Comparison of ENCODE assay signal across 18 cellular contexts in genomic region chr14:34093878-34094277, GRCh38.
DNase-seq lines count a peak whose midpoint lies in the region; ATAC-seq, FAIRE-seq and TF ChIP-seq lines count a peak whose summit lies in the region.
"Had no signal": no experiment of that assay in that cellular context is flagged by ENCODE, and none has a peak within 500 bp of the region (broad histone marks: within the 10 kb centered on the region; RNA-seq: fewer than 3 reads in every experiment).

No MANE protein-coding gene starts in this region.

- no peak overlapping the region for H3K56ac ChIP-seq in mesendoderm (ENCODE audit: low read length)

- no peak overlapping the region for H4K8ac ChIP-seq in mesendoderm (ENCODE audit: low read depth, low read length)

- H3K4me3 ChIP-seq in mesendoderm (ENCODE audit: low read length) = no peak overlapping the region

- H3K4me2 ChIP-seq in mesendoderm (ENCODE audit: low read length) = no peak overlapping the region

- peak; percentile 66 for FAIRE-seq in D721Med (lab: Jason Lieb, UNC)
- FAIRE-seq: H1, RCC 7860 had no signal

- ATAC-seq in HG02852 (IDR thresholded peaks at IDR 0.05; ENCODE audit: unreplicated experiment) = no peak
- ATAC-seq: Right ventricle myocardium inferior had no signal

- peaks cover 10% of the 10 kb centered on the region for H3K36me3 Mint-ChIP-seq in activated CD4-positive, alpha-beta T cell treated with anti-CD3 and anti-CD28 coated beads, Interleukin-2, amount 10 ng/mL, durations not matched to agents 24 days and 14 days (ENCODE audit: low read depth)
- peaks cover 13% of the 10 kb centered on the region for H3K36me3 Mint-ChIP-seq in T-helper 1 cell treated with Interleukin-12 subunit alpha and Interleukin-12 subunit beta and Interleukin-4 antibody, amounts not matched to agents 30 μg/mL and 1 μg/mL, for 36 hours (ENCODE audit: low read depth)
- H3K36me3 Mint-ChIP-seq: CD14-positive monocyte had no signal

- no peak overlapping the region for H4K5ac ChIP-seq in mesendoderm (ENCODE audit: low read length)

- no peak overlapping the region for H2BK120ac ChIP-seq in mesendoderm (ENCODE audit: low read depth, low read length)

- no peak overlapping the region for H3K4ac ChIP-seq in mesendoderm (ENCODE audit: low read depth, low read length)

- no peak overlapping the region for H3K18ac ChIP-seq in mesendoderm (ENCODE audit: low read length)

- peaks cover 3% of the 10 kb centered on the region for H3K9me3 Mint-ChIP-seq in activated CD4-positive, alpha-beta T cell treated with anti-CD3 and anti-CD28 coated beads, Interleukin-2, amount 10 ng/mL, durations not matched to agents 24 days and 14 days
- peaks cover 8% of the 10 kb centered on the region for H3K9me3 Mint-ChIP-seq in T-helper 1 cell treated with Interleukin-12 subunit alpha and Interleukin-12 subunit beta and Interleukin-4 antibody, amounts not matched to agents 30 μg/mL and 1 μg/mL, for 36 hours
- H3K9me3 Mint-ChIP-seq: CD14-positive monocyte had no signal

- peaks cover 4% of the 10 kb centered on the region for H3K4me1 ChIP-seq in mesendoderm (ENCODE audit: control insufficient read depth, low read depth, low read length)

- intact Hi-C loops in activated CD4-positive, alpha-beta T cell treated with anti-CD3 and anti-CD28 coated beads, Interleukin-2, amount 10 ng/mL, durations not matched to agents 24 days and 14 days (cut with micrococcal nuclease) = loop anchor here (10.0 kb wide), 2 partner anchors 49 to 79 kb away; no protein-coding TSS in a partner anchor

- H3K79me2 ChIP-seq in mesendoderm (ENCODE audit: control insufficient read depth, insufficient read depth, low read length) = no peaks in the 10 kb centered on the region

- no peaks in the 10 kb centered on the region for H3K79me1 ChIP-seq in mesendoderm (ENCODE audit: low read length)

- H3K36me3 ChIP-seq in mesendoderm (ENCODE audit: control insufficient read depth, insufficient read depth, low read length) = no peaks in the 10 kb centered on the region

- H3K27ac ChIP-seq in mesendoderm (ENCODE audit: low read depth, low read length) = no peak overlapping the region

- no peak overlapping the region for H3K23ac ChIP-seq in mesendoderm (ENCODE audit: low read length)

- peaks cover 9% of the 10 kb centered on the region for H3K27me3 Mint-ChIP-seq in activated CD4-positive, alpha-beta T cell treated with anti-CD3 and anti-CD28 coated beads, Interleukin-2, amount 10 ng/mL, durations not matched to agents 24 days and 14 days
- peaks cover 14% of the 10 kb centered on the region for H3K27me3 Mint-ChIP-seq in T-helper 1 cell treated with Interleukin-12 subunit alpha and Interleukin-12 subunit beta and Interleukin-4 antibody, amounts not matched to agents 30 μg/mL and 1 μg/mL, for 36 hours (ENCODE audit: low read depth)

- H3K27me3 ChIP-seq in mesendoderm (ENCODE audit: insufficient read depth, low read length, poor library complexity) = no peaks in the 10 kb centered on the region

- peak overlapping the region; percentile 9 for H3K27ac Mint-ChIP-seq in activated CD4-positive, alpha-beta T cell treated with anti-CD3 and anti-CD28 coated beads, Interleukin-2, amount 10 ng/mL, durations not matched to agents 24 days and 14 days
- peak overlapping the region; percentile 55 for H3K27ac Mint-ChIP-seq in T-helper 1 cell treated with Interleukin-12 subunit alpha and Interleukin-12 subunit beta and Interleukin-4 antibody, amounts not matched to agents 30 μg/mL and 1 μg/mL, for 36 hours
- H3K27ac Mint-ChIP-seq: CD14-positive monocyte had no signal

- no peak overlapping the region for H2BK15ac ChIP-seq in mesendoderm (replicated peaks; ENCODE audit: low read depth)

- no peak overlapping the region for H2AK5ac ChIP-seq in mesendoderm (ENCODE audit: low read length)

- H2BK5ac ChIP-seq in mesendoderm (ENCODE audit: low read length) = peak overlapping the region; percentile 9

- peak; percentile 66 for DNase-seq in activated CD4-positive, alpha-beta T cell treated with anti-CD3 and anti-CD28 coated beads, Interleukin-2, amount 10 ng/mL, durations not matched to agents 24 days and 14 days
- no peak for DNase-seq in activated CD4-positive, alpha-beta T cell treated with anti-CD3 and anti-CD28 coated beads for 48 hours
- DNase-seq in D721Med (ENCODE audit: insufficient read length, low spot score) (no peak), mesendoderm (no peak), NCI-H510A (lab: John Stamatoyannopoulos, UW) (no peak), islet precursor cell (no peak)
- DNase-seq: 8988T; DMS79 treated with DMSO at 0.1 percent for 48 hours; NCI-H1436; NCI-H1930; NCI-H446 treated with DMSO at 0.1 percent for 48 hours; NK-92 treated with Interleukin-12 subunit alpha and Interleukin-12 subunit beta, amount 100 ng/mL, for 24 hours had no signal

- H3K9ac ChIP-seq in mesendoderm (ENCODE audit: low read length) = no peak overlapping the region

- WGBS in mesendoderm (ENCODE audit: extremely low coverage, insufficient coverage, low lambda C conversion rate) = no CpG with 5 or more reads among the region's 4 CpGs

- peaks cover 42% of the 10 kb centered on the region for H3K4me1 Mint-ChIP-seq in activated CD4-positive, alpha-beta T cell treated with anti-CD3 and anti-CD28 coated beads, Interleukin-2, amount 10 ng/mL, durations not matched to agents 24 days and 14 days
- H3K4me1 Mint-ChIP-seq in T-helper 1 cell treated with Interleukin-12 subunit alpha and Interleukin-12 subunit beta and Interleukin-4 antibody, amounts not matched to agents 30 μg/mL and 1 μg/mL, for 36 hours (ENCODE audit: low read depth) = peaks cover 41% of the 10 kb centered on the region
- H3K4me1 Mint-ChIP-seq: CD14-positive monocyte had no signal

- H3K4me3 Mint-ChIP-seq in activated CD4-positive, alpha-beta T cell treated with anti-CD3 and anti-CD28 coated beads, Interleukin-2, amount 10 ng/mL, durations not matched to agents 24 days and 14 days = peak overlapping the region; percentile 22
- H3K4me3 Mint-ChIP-seq in T-helper 1 cell treated with Interleukin-12 subunit alpha and Interleukin-12 subunit beta and Interleukin-4 antibody, amounts not matched to agents 30 μg/mL and 1 μg/mL, for 36 hours = no peak overlapping the region
- H3K4me3 Mint-ChIP-seq: CD14-positive monocyte had no signal

- TF ChIP-seq CTCF in D721Med (IDR thresholded peaks at IDR 0.05; ENCODE audit: insufficient read depth, missing control alignments) = no peak
